31 cellular contexts compared by ENCODE assay signal in the genomic region with DNA sequence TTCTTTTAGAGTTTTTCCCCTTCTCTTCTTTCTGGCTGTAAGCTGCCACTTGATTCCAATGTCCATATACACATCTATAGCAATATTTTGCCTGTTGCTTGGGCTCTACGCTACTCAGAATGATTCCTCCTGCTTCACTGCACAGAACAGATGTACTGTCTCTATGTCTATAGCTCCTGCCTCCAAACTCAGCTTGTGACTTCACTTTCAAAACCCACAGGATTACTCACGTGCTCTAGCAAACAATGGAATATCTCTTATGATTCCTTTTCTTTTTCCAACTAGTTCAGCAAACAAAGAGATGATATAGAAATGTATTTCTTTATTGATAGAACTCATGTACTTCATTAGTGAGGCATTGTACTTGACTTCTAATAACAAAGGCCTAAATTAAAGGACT.
DNase-seq lines count a peak whose midpoint lies in the region; ATAC-seq and TF ChIP-seq lines count a peak whose summit lies in the region.
"Had no signal": no experiment of that assay in that cellular context is flagged by ENCODE, and none has a peak within 500 bp of the region (broad histone marks: within the 10 kb centered on the region; RNA-seq: fewer than 3 reads in every experiment).

No MANE protein-coding gene starts in this region.

- H3K9ac ChIP-seq in adipocyte (ENCODE audit: low read length), result no peak overlapping the region
- H3K9ac ChIP-seq: BLaER1 treated with 17β-estradiol and CSF1 and Interleukin-3, amounts not matched to agents 10 nM and 100 nM had no signal

- peak overlapping the region; percentile 4 for H3K27ac Mint-ChIP-seq in progenitor cell of endocrine pancreas
- H3K27ac Mint-ChIP-seq: activated naive CD4-positive, alpha-beta T cell treated with anti-CD3 and anti-CD28 coated beads, Interleukin-2, amount 50 U/mL, for 72 hours; activated T-helper 2 cell treated with anti-CD3 and anti-CD28 coated beads, Interferon-gamma antibody, Interleukin-2, Interleukin-4, amounts not matched to agents 10 μg/mL and 5 μg/mL and 100 μg/mL, durations not matched to agents 14 hours and 24 hours and 36 hours; memory B cell; stimulated activated naive CD8-positive, alpha-beta T cell treated with anti-CD3 and anti-CD28 coated beads, Interleukin-15, Interleukin-2, amounts not matched to agents 100 ng/mL and 50 ng/mL, for 24 hours; T-cell had no signal

- TF ChIP-seq CTCF in fibroblast of pulmonary artery (IDR thresholded peaks at IDR 0.05; ENCODE audit: low read length, missing control alignments), result no peak
- no peak for TF ChIP-seq CTCF in progenitor cell of endocrine pancreas (IDR thresholded peaks at IDR 0.05; ENCODE audit: unreplicated experiment)

- peaks cover 10% of the 10 kb centered on the region for H3K4me1 Mint-ChIP-seq in progenitor cell of endocrine pancreas (ENCODE audit: low read depth)
- H3K4me1 Mint-ChIP-seq: memory B cell had no signal

- ATAC-seq in HG02885 (IDR thresholded peaks at IDR 0.05; ENCODE audit: poor library complexity, unreplicated experiment), result no peak
- ATAC-seq: activated CD4-positive, CD25-positive, alpha-beta regulatory T cell treated with anti-CD3 and anti-CD28 coated beads, Interleukin-2, amount 50 U/mL, for 24 hours; activated naive CD4-positive, alpha-beta T cell treated with anti-CD3 and anti-CD28 coated beads, Interleukin-2, amount 50 U/mL, for 72 hours; HCT116; heart right ventricle; left colon; Panc1; T-cell had no signal

- no peaks in the 10 kb centered on the region for H3K36me3 ChIP-seq in adipocyte (ENCODE audit: control insufficient read depth, insufficient read depth, low read length, severe bottlenecking)
- H3K36me3 ChIP-seq: BLaER1 treated with 17β-estradiol and CSF1 and Interleukin-3, amounts not matched to agents 10 nM and 100 nM; brain microvascular endothelial cell; heart right ventricle; neutrophil; SJCRH30; vagina had no signal

- no peak overlapping the region for H3K4me3 ChIP-seq in adipocyte (ENCODE audit: low read length)
- H3K4me3 ChIP-seq in fibroblast of pulmonary artery (replicated peaks; ENCODE audit: low read depth, low read length), result no peak overlapping the region
- H3K4me3 ChIP-seq: BLaER1 treated with 17β-estradiol and CSF1 and Interleukin-3, amounts not matched to agents 10 nM and 100 nM; heart right ventricle; SJCRH30; vagina had no signal

- H3K9me3 Mint-ChIP-seq in progenitor cell of endocrine pancreas (ENCODE audit: low read depth), result no peaks in the 10 kb centered on the region
- H3K9me3 Mint-ChIP-seq: activated naive CD4-positive, alpha-beta T cell treated with anti-CD3 and anti-CD28 coated beads, Interleukin-2, amount 50 U/mL, for 72 hours; activated T-helper 2 cell treated with anti-CD3 and anti-CD28 coated beads, Interferon-gamma antibody, Interleukin-2, Interleukin-4, amounts not matched to agents 10 μg/mL and 5 μg/mL and 100 μg/mL, durations not matched to agents 14 hours and 24 hours and 36 hours; memory B cell; stimulated activated naive CD8-positive, alpha-beta T cell treated with anti-CD3 and anti-CD28 coated beads, Interleukin-15, Interleukin-2, amounts not matched to agents 100 ng/mL and 50 ng/mL, for 24 hours; T-cell had no signal

- no peaks in the 10 kb centered on the region for H3K36me3 Mint-ChIP-seq in progenitor cell of endocrine pancreas (ENCODE audit: insufficient read depth)
- H3K36me3 Mint-ChIP-seq: activated naive CD4-positive, alpha-beta T cell treated with anti-CD3 and anti-CD28 coated beads, Interleukin-2, amount 50 U/mL, for 72 hours; memory B cell; T-cell had no signal

- H3K4me3 Mint-ChIP-seq in progenitor cell of endocrine pancreas (ENCODE audit: low read depth), result no peak overlapping the region
- H3K4me3 Mint-ChIP-seq: memory B cell; stimulated activated naive CD8-positive, alpha-beta T cell treated with anti-CD3 and anti-CD28 coated beads, Interleukin-15, Interleukin-2, amounts not matched to agents 100 ng/mL and 50 ng/mL, for 24 hours; T-cell had no signal

- peaks cover 9% of the 10 kb centered on the region for H3K27me3 Mint-ChIP-seq in progenitor cell of endocrine pancreas

- H3K27me3 ChIP-seq in adipocyte (replicated peaks; ENCODE audit: control insufficient read depth, insufficient read depth, low read length), result peaks cover 20% of the 10 kb centered on the region
- H3K27me3 ChIP-seq: BLaER1 treated with 17β-estradiol and CSF1 and Interleukin-3, amounts not matched to agents 10 nM and 100 nM; vagina had no signal

- CTCF ChIA-PET in HEK293T (lab: Yijun Ruan, JAX), result no interaction called here

- DNase-seq in M059J (ENCODE audit: low read depth) (peak; percentile 38), adipocyte (ENCODE audit: low read depth) (peak; percentile 2), fibroblast of pulmonary artery (ENCODE audit: low read depth) (peak; percentile 63), progenitor cell of endocrine pancreas (ENCODE audit: low spot score, unreplicated experiment) (no peak), NCI-H1105 treated with DMSO at 0.1 percent for 48 hours (lab: John Stamatoyannopoulos, UW) (no peak), HEK293T (ENCODE audit: extremely low spot score) (no peak)
- DNase-seq in activated CD8-positive, alpha-beta memory T cell treated with anti-CD3 and anti-CD28 coated beads for 24 hours, result no peak
- DNase-seq: activated CD4-positive, alpha-beta T cell treated with anti-CD3 and anti-CD28 coated beads, Interleukin-2, amount 50 U/mL, for 48 hours; activated CD8-positive, alpha-beta memory T cell treated with anti-CD3 and anti-CD28 coated beads, Interleukin-2, amount 50 U/mL, for 4 hours; brain microvascular endothelial cell; DMS79; effector CD4-positive, alpha-beta T cell; foreskin fibroblast; heart right ventricle; KG1; left colon; NCI-H1436; NCI-H526 treated with DMSO at 0.1 percent for 48 hours; SJCRH30; T-cell had no signal

- POLR2A ChIA-PET in HEK293T (lab: Yijun Ruan, JAX), result no interaction called here

- no peaks in the 10 kb centered on the region for H3K9me3 ChIP-seq in adipocyte (ENCODE audit: control insufficient read depth, low read length)
- H3K9me3 ChIP-seq: BLaER1 treated with 17β-estradiol and CSF1 and Interleukin-3, amounts not matched to agents 10 nM and 100 nM; heart right ventricle; neutrophil; SJCRH30; vagina had no signal

- H3K4me1 ChIP-seq in adipocyte (ENCODE audit: control insufficient read depth, insufficient read depth, low read length), result no peaks in the 10 kb centered on the region
- H3K4me1 ChIP-seq: BLaER1 treated with 17β-estradiol and CSF1 and Interleukin-3, amounts not matched to agents 10 nM and 100 nM; SJCRH30; vagina had no signal

TF ChIP-seq in HEK293T, 16 proteins besides CTCF, POLR2A, EP300 and RAD21:
- TF ChIP-seq LEF1 (IDR thresholded peaks at IDR 0.05; ENCODE audit: borderline replicate concordance), result no peak
- no peak for TF ChIP-seq HDGF (IDR thresholded peaks at IDR 0.05; ENCODE audit: borderline replicate concordance)
- TF ChIP-seq L3MBTL2 (conservative IDR thresholded peaks at IDR 0.05), result no peak
- TF ChIP-seq BHLHE40 (IDR thresholded peaks at IDR 0.05; ENCODE audit: borderline replicate concordance), result no peak
- no peak for TF ChIP-seq ZNF384 (IDR thresholded peaks at IDR 0.05)
- TF ChIP-seq TARDBP (IDR thresholded peaks at IDR 0.05), result no peak
- no peak for TF ChIP-seq ELF4 (IDR thresholded peaks at IDR 0.05)
- TF ChIP-seq SUZ12 (IDR thresholded peaks at IDR 0.05), result no peak
- no peak for TF ChIP-seq FOXK2 (IDR thresholded peaks at IDR 0.05)

Comparison
In these comparisons a context has a peak if more than half of its experiments do, and no peak if none do; other contexts are left out.
1. DNase-seq: peak in M059J (single experiment), adipocyte (single experiment) and fibroblast of pulmonary artery (single experiment); none in progenitor cell of endocrine pancreas (single experiment), NCI-H1105 treated with DMSO at 0.1 percent for 48 hours (single experiment), activated CD8-positive, alpha-beta memory T cell treated with anti-CD3 and anti-CD28 coated beads for 24 hours (single experiment) and HEK293T (single experiment).